ENCODE assay signal across 1 cellular context in genomic region chr5:176396330-176396729, GRCh38.
TF ChIP-seq lines count a peak whose summit lies in the region.

No MANE protein-coding gene starts in this region.

TF ChIP-seq in SK-N-SH treated with all-trans-retinoic acid at 6 μM for 48 hours, 23 proteins besides CTCF, POLR2A, EP300 and RAD21 (continued from another document):
- TF ChIP-seq, protein P1, sequence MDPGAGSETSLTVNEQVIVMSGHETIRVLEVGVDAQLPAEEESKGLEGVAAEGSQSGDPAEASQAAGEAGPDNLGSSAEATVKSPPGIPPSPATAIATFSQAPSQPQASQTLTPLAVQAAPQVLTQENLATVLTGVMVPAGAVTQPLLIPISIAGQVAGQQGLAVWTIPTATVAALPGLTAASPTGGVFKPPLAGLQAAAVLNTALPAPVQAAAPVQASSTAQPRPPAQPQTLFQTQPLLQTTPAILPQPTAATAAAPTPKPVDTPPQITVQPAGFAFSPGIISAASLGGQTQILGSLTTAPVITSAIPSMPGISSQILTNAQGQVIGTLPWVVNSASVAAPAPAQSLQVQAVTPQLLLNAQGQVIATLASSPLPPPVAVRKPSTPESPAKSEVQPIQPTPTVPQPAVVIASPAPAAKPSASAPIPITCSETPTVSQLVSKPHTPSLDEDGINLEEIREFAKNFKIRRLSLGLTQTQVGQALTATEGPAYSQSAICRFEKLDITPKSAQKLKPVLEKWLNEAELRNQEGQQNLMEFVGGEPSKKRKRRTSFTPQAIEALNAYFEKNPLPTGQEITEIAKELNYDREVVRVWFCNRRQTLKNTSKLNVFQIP (CRISPR knock-in tag; IDR thresholded peaks at IDR 0.05; ENCODE audit: borderline replicate concordance, low read depth): no peak
- TF ChIP-seq ZFP30 (CRISPR knock-in tag; IDR thresholded peaks at IDR 0.05) (no peak), PATZ1 (CRISPR knock-in tag; IDR thresholded peaks at IDR 0.05; ENCODE audit: borderline replicate concordance) (no peak), PPARA (CRISPR knock-in tag; IDR thresholded peaks at IDR 0.05; ENCODE audit: borderline replicate concordance) (no peak), ESRRG (CRISPR knock-in tag; IDR thresholded peaks at IDR 0.05) (no peak), ZNF70 (CRISPR knock-in tag; IDR thresholded peaks at IDR 0.05) (no peak), ZNF8 (CRISPR knock-in tag; IDR thresholded peaks at IDR 0.05) (no peak)
- TF ChIP-seq, protein P2, sequence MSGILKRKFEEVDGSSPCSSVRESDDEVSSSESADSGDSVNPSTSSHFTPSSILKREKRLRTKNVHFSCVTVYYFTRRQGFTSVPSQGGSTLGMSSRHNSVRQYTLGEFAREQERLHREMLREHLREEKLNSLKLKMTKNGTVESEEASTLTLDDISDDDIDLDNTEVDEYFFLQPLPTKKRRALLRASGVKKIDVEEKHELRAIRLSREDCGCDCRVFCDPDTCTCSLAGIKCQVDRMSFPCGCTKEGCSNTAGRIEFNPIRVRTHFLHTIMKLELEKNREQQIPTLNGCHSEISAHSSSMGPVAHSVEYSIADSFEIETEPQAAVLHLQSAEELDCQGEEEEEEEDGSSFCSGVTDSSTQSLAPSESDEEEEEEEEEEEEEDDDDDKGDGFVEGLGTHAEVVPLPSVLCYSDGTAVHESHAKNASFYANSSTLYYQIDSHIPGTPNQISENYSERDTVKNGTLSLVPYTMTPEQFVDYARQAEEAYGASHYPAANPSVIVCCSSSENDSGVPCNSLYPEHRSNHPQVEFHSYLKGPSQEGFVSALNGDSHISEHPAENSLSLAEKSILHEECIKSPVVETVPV (CRISPR knock-in tag; IDR thresholded peaks at IDR 0.05): no peak
TF ChIP-seq in SK-N-SH treated with all-trans-retinoic acid at 6 μM for 48 hours: peak in this region for 0.
